Comparison of ENCODE assay signal across 11 cellular contexts in genomic region chr17:48613862-48614694, GRCh38. TPM values are rescaled to one million over a fixed set of nuclear protein-coding genes. Genes with fewer than 3 reads are reported as not detected.
DNase-seq lines count a peak whose midpoint lies in the region.
"Had no signal": no experiment of that assay in that cellular context is flagged by ENCODE, and none has a peak within 500 bp of the region (broad histone marks: within the 10 kb centered on the region; RNA-seq: fewer than 3 reads in every experiment).

No MANE protein-coding gene starts in this region.

- H3K27ac ChIP-seq in mesodermal cell (ENCODE audit: low read depth, low read length, severe bottlenecking), result peak overlapping the region; percentile 74

- H3K36me3 ChIP-seq in mesodermal cell (ENCODE audit: control insufficient read depth, insufficient read depth, low read length), result no peaks in the 10 kb centered on the region

- H3K36me3 Mint-ChIP-seq in activated naive CD4-positive, alpha-beta T cell treated with anti-CD3 and anti-CD28 coated beads, Interleukin-2, amount 50 U/mL, for 24 hours, result no peaks in the 10 kb centered on the region

- peak overlapping the region; percentile 45 for H3K4me3 ChIP-seq in mesodermal cell (ENCODE audit: extremely low read depth, insufficient read depth, low read length, poor library complexity, severe bottlenecking)

- no peaks in the 10 kb centered on the region for H3K9me3 Mint-ChIP-seq in activated naive CD4-positive, alpha-beta T cell treated with anti-CD3 and anti-CD28 coated beads, Interleukin-2, amount 50 U/mL, for 24 hours
- H3K9me3 Mint-ChIP-seq: activated naive CD4-positive, alpha-beta T cell treated with anti-CD3 and anti-CD28 coated beads, Interleukin-2, amount 50 U/mL, for 72 hours had no signal

- H3K27me3 Mint-ChIP-seq in activated naive CD4-positive, alpha-beta T cell treated with anti-CD3 and anti-CD28 coated beads, Interleukin-2, amount 50 U/mL, for 24 hours, result peaks cover 55% of the 10 kb centered on the region

- WGBS in mesodermal cell (ENCODE audit: insufficient coverage in 2 of 2), 2 experiments, result 1 to 2% methylated on average over 45 to 47 of the region's 55 CpGs

- no peaks in the 10 kb centered on the region for H3K9me3 ChIP-seq in mesodermal cell (ENCODE audit: control insufficient read depth, low read length)

- peaks cover 22% of the 10 kb centered on the region for H3K4me1 ChIP-seq in mesodermal cell (ENCODE audit: control insufficient read depth, insufficient read depth, low read length, poor library complexity, severe bottlenecking)

- peak; percentile 17 for DNase-seq in A172 (ENCODE audit: low spot score)
- DNase-seq in HK-2 (ENCODE audit: unreplicated experiment), result peak; percentile 60
- DNase-seq in NCI-H446 treated with DMSO at 0.1 percent for 48 hours (lab: John Stamatoyannopoulos, UW), result no peak
- no peak for DNase-seq in 8988T
- DNase-seq in SKM-1 (lab: John Stamatoyannopoulos, UW; ENCODE audit: unreplicated experiment), result no peak
- DNase-seq in HuH-7.5 (ENCODE audit: low spot score), result no peak
- DNase-seq: GF-D8, kidney glomerular epithelial cell had no signal

- H3K4me1 Mint-ChIP-seq in activated naive CD4-positive, alpha-beta T cell treated with anti-CD3 and anti-CD28 coated beads, Interleukin-2, amount 50 U/mL, for 24 hours, result peaks cover 63% of the 10 kb centered on the region

- peak overlapping the region; percentile 71 for H3K4me3 Mint-ChIP-seq in activated naive CD4-positive, alpha-beta T cell treated with anti-CD3 and anti-CD28 coated beads, Interleukin-2, amount 50 U/mL, for 24 hours

- peak overlapping the region; percentile 62 for H3K27ac Mint-ChIP-seq in activated naive CD4-positive, alpha-beta T cell treated with anti-CD3 and anti-CD28 coated beads, Interleukin-2, amount 50 U/mL, for 24 hours

RNA-seq across cellular contexts. Expression of gene HOXB8, which starts 1.0 kb away (rescaled TPM):
- total RNA-seq in A172 (2014; rRNA removed; shearing (Covaris generic)), result 34.8 and 56.0 TPM in 2 replicates
- 30.0 TPM for polyA plus RNA-seq in mesodermal cell (2013, experiment 1 of 2)
- 41.5 TPM for polyA plus RNA-seq in mesodermal cell (2013, experiment 2 of 2)
- total RNA-seq: activated naive CD4-positive, alpha-beta T cell treated with anti-CD3 and anti-CD28 coated beads, Interleukin-2, amount 50 U/mL, for 72 hours had no signal

RNA-seq across cellular contexts. Expression of gene HOXB7, which starts 3.3 kb away (rescaled TPM):
- 22.4 and 24.7 TPM in 2 replicates for total RNA-seq in A172 (2014; rRNA removed; shearing (Covaris generic))
- polyA plus RNA-seq in mesodermal cell (2013, experiment 1 of 2), result 10.4 TPM
- 19.8 TPM for polyA plus RNA-seq in mesodermal cell (2013, experiment 2 of 2)

RNA-seq across cellular contexts. Expression of gene HOXB6, which starts 9.3 kb away (rescaled TPM):
- 40.2 and 58.7 TPM in 2 replicates for total RNA-seq in A172 (2014; rRNA removed; shearing (Covaris generic))
- polyA plus RNA-seq in mesodermal cell (2013, experiment 1 of 2), result 38.9 TPM
- 49.8 TPM for polyA plus RNA-seq in mesodermal cell (2013, experiment 2 of 2)

RNA-seq across cellular contexts. Expression of gene HOXB9, which starts 12.1 kb away (rescaled TPM):
- 6.2 and 8.3 TPM in 2 replicates for total RNA-seq in A172 (2014; rRNA removed; shearing (Covaris generic))
- polyA plus RNA-seq in mesodermal cell (2013, experiment 1 of 2), result 35.5 TPM
- polyA plus RNA-seq in mesodermal cell (2013, experiment 2 of 2), result 31.8 TPM

RNA-seq across cellular contexts. Expression of gene HOXB5, which starts 20.5 kb away (rescaled TPM):
- 2.0 and 2.4 TPM in 2 replicates for total RNA-seq in A172 (2014; rRNA removed; shearing (Covaris generic))
- polyA plus RNA-seq in mesodermal cell (2013, experiment 1 of 2), result 13.7 TPM
- polyA plus RNA-seq in mesodermal cell (2013, experiment 2 of 2), result 15.0 TPM
- total RNA-seq: activated naive CD4-positive, alpha-beta T cell treated with anti-CD3 and anti-CD28 coated beads, Interleukin-2, amount 50 U/mL, for 72 hours had no signal

Comparison
In these comparisons a context has a peak if more than half of its experiments do, and no peak if none do; other contexts are left out.
1. DNase-seq: peak in A172 (single experiment) and HK-2 (single experiment); none in NCI-H446 treated with DMSO at 0.1 percent for 48 hours (single experiment), 8988T (single experiment), SKM-1 (single experiment) and HuH-7.5 (single experiment).